In genomic region chr22:20639750-20640149, GRCh38 we compare ENCODE assay signal across 1 cellular context.
A peak's percentile ranks its signal among the peaks of the same experiment; 100 is the strongest.
TF ChIP-seq lines count a peak whose summit lies in the region.

No MANE protein-coding gene starts in this region.

TF ChIP-seq in K562, 482 proteins besides CTCF, POLR2A, EP300 and RAD21 (continued from another document):
- no peak for TF ChIP-seq THAP12 (CRISPR knock-in tag; IDR thresholded peaks at IDR 0.05)
- TF ChIP-seq EP400 (IDR thresholded peaks at IDR 0.05): no peak
- TF ChIP-seq RFX5 (IDR thresholded peaks at IDR 0.05; ENCODE audit: low read depth, low read length): no peak
- TF ChIP-seq FOXJ3 (CRISPR knock-in tag; IDR thresholded peaks at IDR 0.05): no peak
- TF ChIP-seq JUNB (CRISPR knock-in tag; conservative IDR thresholded peaks at IDR 0.05): peak; percentile 59; the same call in 1 of the 2 replicates
- TF ChIP-seq ZBED1 (IDR thresholded peaks at IDR 0.05): no peak
- TF ChIP-seq ZEB2 (IDR thresholded peaks at IDR 0.05): peak; percentile 50; the same call in 1 of the 2 replicates
- TF ChIP-seq, protein P1, sequence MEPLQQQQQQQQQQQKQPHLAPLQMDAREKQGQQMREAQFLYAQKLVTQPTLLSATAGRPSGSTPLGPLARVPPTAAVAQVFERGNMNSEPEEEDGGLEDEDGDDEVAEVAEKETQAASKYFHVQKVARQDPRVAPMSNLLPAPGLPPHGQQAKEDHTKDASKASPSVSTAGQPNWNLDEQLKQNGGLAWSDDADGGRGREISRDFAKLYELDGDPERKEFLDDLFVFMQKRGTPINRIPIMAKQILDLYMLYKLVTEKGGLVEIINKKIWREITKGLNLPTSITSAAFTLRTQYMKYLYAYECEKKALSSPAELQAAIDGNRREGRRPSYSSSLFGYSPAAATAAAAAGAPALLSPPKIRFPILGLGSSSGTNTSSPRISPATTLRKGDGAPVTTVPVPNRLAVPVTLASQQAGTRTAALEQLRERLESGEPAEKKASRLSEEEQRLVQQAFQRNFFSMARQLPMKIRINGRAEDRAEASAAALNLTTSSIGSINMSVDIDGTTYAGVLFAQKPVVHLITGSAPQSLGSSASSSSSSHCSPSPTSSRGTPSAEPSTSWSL (CRISPR knock-in tag; IDR thresholded peaks at IDR 0.05; ENCODE audit: borderline replicate concordance): no peak
- TF ChIP-seq HDAC2 (IDR thresholded peaks at IDR 0.05): peak; percentile 97
- TF ChIP-seq ERF (CRISPR knock-in tag; IDR thresholded peaks at IDR 0.05): no peak
TF ChIP-seq in K562: peak in this region for 64.
